ENCODE assay signal across 17 cellular contexts in genomic region chr3:115062412-115062956, GRCh38.
DNase-seq lines count a peak whose midpoint lies in the region; ATAC-seq, FAIRE-seq and TF ChIP-seq lines count a peak whose summit lies in the region.
"Had no signal": no experiment of that assay in that cellular context is flagged by ENCODE, and none has a peak within 500 bp of the region (broad histone marks: within the 10 kb centered on the region; RNA-seq: fewer than 3 reads in every experiment).

No MANE protein-coding gene starts in this region.

- no peak overlapping the region for H3K27ac ChIP-seq in RWPE1
- H3K27ac ChIP-seq in endothelial cell of umbilical vein (ENCODE audit: insufficient read depth, low read depth, low read length), result no peak overlapping the region
- H3K27ac ChIP-seq: BLaER1 treated with 17β-estradiol and CSF1 and Interleukin-3, amounts not matched to agents 10 nM and 100 nM; esophagus muscularis mucosa had no signal

- H4K20me1 ChIP-seq in endothelial cell of umbilical vein (replicated peaks; ENCODE audit: control insufficient read depth, extremely low read depth, insufficient read depth, low read length), result no peaks in the 10 kb centered on the region
- H4K20me1 ChIP-seq: BLaER1 treated with 17β-estradiol and CSF1 and Interleukin-3, amounts not matched to agents 10 nM and 100 nM had no signal

- no peaks in the 10 kb centered on the region for H3K27me3 Mint-ChIP-seq in activated T-helper 17 cell treated with anti-CD3 and anti-CD28 coated beads, Interleukin-2, amount 50 U/mL, for 72 hours
- no peaks in the 10 kb centered on the region for H3K27me3 Mint-ChIP-seq in chondrocyte (ENCODE audit: low read depth)
- H3K27me3 Mint-ChIP-seq: stimulated activated memory B cell treated with anti-CD40 and anti-IgM and Interleukin-4, amounts not matched to agents 10 μg/mL and 1 μg/mL and 100 μg/mL, for 72 hours had no signal

- intact Hi-C loops in endothelial cell of umbilical vein (cut with micrococcal nuclease) (no loop called here), sciatic nerve (cut with DNase I) (no loop called here)

- POLR2A ChIA-PET in RWPE1 (lab: Yijun Ruan, JAX; ENCODE audit: low non-redundant PET) (no interaction called here), endothelial cell of umbilical vein (lab: Charles Lee) (no interaction called here)

- no peaks in the 10 kb centered on the region for H3K36me3 ChIP-seq in endothelial cell of umbilical vein (ENCODE audit: control insufficient read depth in 2 of 2, extremely low read depth in 1 of 2, insufficient read depth in 2 of 2, low read length in 2 of 2)
- H3K36me3 ChIP-seq: BLaER1 treated with 17β-estradiol and CSF1 and Interleukin-3, amounts not matched to agents 10 nM and 100 nM; esophagus muscularis mucosa had no signal

- TF ChIP-seq CTCF in RWPE1 (conservative IDR thresholded peaks at IDR 0.05; ENCODE audit: low read depth) (no peak), endothelial cell of umbilical vein (IDR thresholded peaks at IDR 0.05; ENCODE audit: extremely low read depth in 1 of 2, insufficient read depth in 1 of 2, low read depth in 1 of 2, low read length in 2 of 2) (no peak), chondrocyte (IDR thresholded peaks at IDR 0.05) (no peak)

- dilution Hi-C loops in endothelial cell of umbilical vein (cut with MboI; ENCODE audit: extremely low pct_ligation_motif_present, low sequenced_read_pairs), result no loop called here

- H3K9ac ChIP-seq in endothelial cell of umbilical vein (replicated peaks; ENCODE audit: extremely low read depth, insufficient read depth, low read length), result no peak overlapping the region
- H3K9ac ChIP-seq: BLaER1 treated with 17β-estradiol and CSF1 and Interleukin-3, amounts not matched to agents 10 nM and 100 nM had no signal

- no peak overlapping the region for H3K4me2 ChIP-seq in endothelial cell of umbilical vein (ENCODE audit: insufficient read depth, low read length)
- H3K4me2 ChIP-seq: BLaER1 treated with 17β-estradiol and CSF1 and Interleukin-3, amounts not matched to agents 10 nM and 100 nM had no signal

- CTCF ChIA-PET in RWPE1 (lab: Yijun Ruan, JAX) (no interaction called here), endothelial cell of umbilical vein (lab: Charles Lee) (interaction anchor here (1.1 kb wide), 1 partner anchor 30 kb away, joined by 4 read pairs; no protein-coding TSS in a partner anchor)

- H2AFZ ChIP-seq in endothelial cell of umbilical vein (ENCODE audit: low read depth, low read length), result no peak overlapping the region

- peaks cover 4% of the 10 kb centered on the region for H3K4me1 Mint-ChIP-seq in activated T-helper 17 cell treated with anti-CD3 and anti-CD28 coated beads, Interleukin-2, amount 50 U/mL, for 72 hours
- no peaks in the 10 kb centered on the region for H3K4me1 Mint-ChIP-seq in chondrocyte (ENCODE audit: low read depth)

- no peaks in the 10 kb centered on the region for H3K79me2 ChIP-seq in endothelial cell of umbilical vein (ENCODE audit: control insufficient read depth, insufficient read depth, low read length)

- no TSS peak for BruUV-seq in endothelial cell of umbilical vein (replicated peaks; lab: Mats Ljungman, UMichigan)

- TF ChIP-seq POLR2A in endothelial cell of umbilical vein (IDR thresholded peaks at IDR 0.05; ENCODE audit: low read depth, low read length), result no peak

- peaks cover 8% of the 10 kb centered on the region for H3K9me3 Mint-ChIP-seq in activated T-helper 17 cell treated with anti-CD3 and anti-CD28 coated beads, Interleukin-2, amount 50 U/mL, for 72 hours
- H3K9me3 Mint-ChIP-seq in chondrocyte (ENCODE audit: low read depth), result peaks cover 3% of the 10 kb centered on the region

- no peaks in the 10 kb centered on the region for H3K4me1 ChIP-seq in endothelial cell of umbilical vein (ENCODE audit: control insufficient read depth, extremely low read depth, insufficient read depth, low read length)

- H3K4me3 Mint-ChIP-seq in activated T-helper 17 cell treated with anti-CD3 and anti-CD28 coated beads, Interleukin-2, amount 50 U/mL, for 72 hours, result no peak overlapping the region
- no peak overlapping the region for H3K4me3 Mint-ChIP-seq in chondrocyte (ENCODE audit: unreplicated experiment)
- H3K4me3 Mint-ChIP-seq: stimulated activated memory B cell treated with anti-CD40 and anti-IgM and Interleukin-4, amounts not matched to agents 10 μg/mL and 1 μg/mL and 100 μg/mL, for 72 hours had no signal

- no peak overlapping the region for H3K4me3 ChIP-seq in endothelial cell of umbilical vein (replicated peaks in 1 of 3; ENCODE audit: insufficient read depth in 1 of 3, low read depth in 1 of 3, low read length in 3 of 3)
- H3K4me3 ChIP-seq: BLaER1 treated with 17β-estradiol and CSF1 and Interleukin-3, amounts not matched to agents 10 nM and 100 nM; esophagus muscularis mucosa had no signal

- no peak for FAIRE-seq in endothelial cell of umbilical vein (lab: Jason Lieb, UNC)

- H3K27me3 ChIP-seq in endothelial cell of umbilical vein (ENCODE audit: control insufficient read depth in 2 of 2, insufficient read depth in 2 of 2, low read length in 2 of 2), result no peaks in the 10 kb centered on the region
- H3K27me3 ChIP-seq: BLaER1 treated with 17β-estradiol and CSF1 and Interleukin-3, amounts not matched to agents 10 nM and 100 nM; esophagus muscularis mucosa had no signal

- no peaks in the 10 kb centered on the region for H3K9me1 ChIP-seq in endothelial cell of umbilical vein (replicated peaks; ENCODE audit: control insufficient read depth, extremely low read depth, insufficient read depth, low read length)

- no peak overlapping the region for H3K27ac Mint-ChIP-seq in activated T-helper 17 cell treated with anti-CD3 and anti-CD28 coated beads, Interleukin-2, amount 50 U/mL, for 72 hours
- no peak overlapping the region for H3K27ac Mint-ChIP-seq in chondrocyte (ENCODE audit: unreplicated experiment)
- H3K27ac Mint-ChIP-seq: stimulated activated memory B cell treated with anti-CD40 and anti-IgM and Interleukin-4, amounts not matched to agents 10 μg/mL and 1 μg/mL and 100 μg/mL, for 72 hours had no signal

- no peaks in the 10 kb centered on the region for H3K36me3 Mint-ChIP-seq in activated T-helper 17 cell treated with anti-CD3 and anti-CD28 coated beads, Interleukin-2, amount 50 U/mL, for 72 hours (ENCODE audit: low read depth)
- peaks cover 2% of the 10 kb centered on the region for H3K36me3 Mint-ChIP-seq in chondrocyte (ENCODE audit: low read depth)

- H3K9me3 ChIP-seq in endothelial cell of umbilical vein (replicated peaks; ENCODE audit: control insufficient read depth, insufficient read depth, low read length), result no peaks in the 10 kb centered on the region
- H3K9me3 ChIP-seq: BLaER1 treated with 17β-estradiol and CSF1 and Interleukin-3, amounts not matched to agents 10 nM and 100 nM; esophagus muscularis mucosa had no signal

- no peak for ATAC-seq in sciatic nerve
- ATAC-seq in activated T-helper 17 cell treated with anti-CD3 and anti-CD28 coated beads, Interleukin-2, amount 50 U/mL, for 72 hours (replicated peaks), result no peak
- ATAC-seq: stimulated activated memory B cell treated with anti-CD40 and anti-IgM and Interleukin-4, amounts not matched to agents 10 μg/mL and 1 μg/mL and 100 μg/mL, for 72 hours had no signal

- DNase-seq in EH (ENCODE audit: low read depth), result peak; percentile 77
- DNase-seq in RWPE1 (ENCODE audit: low spot score), result peak; percentile 14
- no peak for DNase-seq in endothelial cell of umbilical vein (ENCODE audit: low read depth, low spot score)
- peak; percentile 34 for DNase-seq in non-pigmented ciliary epithelial cell (ENCODE audit: low read depth)
- no peak for DNase-seq in sciatic nerve (ENCODE audit: low spot score)
- DNase-seq in activated effector memory CD4-positive, alpha-beta T cell treated with Interleukin-2 at 50 U/mL for 16 hours, result no peak
- no peak for DNase-seq in chondrocyte (ENCODE audit: low spot score)
- DNase-seq: activated CD4-positive, alpha-beta T cell treated with anti-CD3 and anti-CD28 coated beads, Interleukin-2, amount 50 U/mL, for 4 hours; H7; NCI-H1105 treated with DMSO at 0.1 percent for 48 hours; OCI-M1; stimulated activated CD4-positive, alpha-beta T cell treated with anti-CD3 and anti-CD28 coated beads, Interleukin-4, amount 100 ng/mL, for 1 hour; T-helper 1 cell had no signal

TF ChIP-seq in endothelial cell of umbilical vein, 7 proteins besides CTCF, POLR2A, EP300 and RAD21:
- TF ChIP-seq JUN (IDR thresholded peaks at IDR 0.05; ENCODE audit: borderline replicate concordance, insufficient read depth, insufficient read length, low read depth) (no peak), GATA2 (IDR thresholded peaks at IDR 0.05; ENCODE audit: insufficient read depth, insufficient read length, low read depth, low read length) (no peak), POLR2AphosphoS5 (IDR thresholded peaks at IDR 0.05; ENCODE audit: insufficient read depth, low read depth, low read length) (no peak), FOS (IDR thresholded peaks at IDR 0.05; ENCODE audit: borderline replicate concordance, insufficient read depth, low read length) (peak; percentile 42), MYC (IDR thresholded peaks at IDR 0.05; ENCODE audit: low read depth, low read length) (no peak)

Comparison
In these comparisons a context has a peak if more than half of its experiments do, and no peak if none do; other contexts are left out.
1. DNase-seq: peak in EH (single experiment), RWPE1 (single experiment) and non-pigmented ciliary epithelial cell (single experiment); none in endothelial cell of umbilical vein (single experiment), sciatic nerve (single experiment), activated effector memory CD4-positive, alpha-beta T cell treated with Interleukin-2 at 50 U/mL for 16 hours (single experiment) and chondrocyte (single experiment).